Comparison of ENCODE assay signal across 1 cellular context in genomic region chr11:57729479-57729878, GRCh38.
TF ChIP-seq lines count a peak whose summit lies in the region.

No MANE protein-coding gene starts in this region.

TF ChIP-seq in H1, 55 proteins besides CTCF, POLR2A, EP300 and RAD21 (continued from another document):
- TF ChIP-seq SP2 (IDR thresholded peaks at IDR 0.05; ENCODE audit: low read length) (no peak), RXRA (IDR thresholded peaks at IDR 0.05; ENCODE audit: insufficient read depth, low read depth, low read length) (no peak), NANOG (IDR thresholded peaks at IDR 0.05; ENCODE audit: insufficient read depth, low read depth, low read length, poor library complexity, severe bottlenecking) (no peak), RNF2 (IDR thresholded peaks at IDR 0.05; ENCODE audit: borderline replicate concordance, low read depth, low read length, missing control alignments, poor library complexity, severe bottlenecking) (no peak), CHD2 (IDR thresholded peaks at IDR 0.05; ENCODE audit: low read length) (no peak), CTBP2 (IDR thresholded peaks at IDR 0.05; ENCODE audit: borderline replicate concordance, insufficient read depth, insufficient read length, low read length) (no peak), HDAC6 (IDR thresholded peaks at IDR 0.05; ENCODE audit: low read depth, low read length) (no peak), CBX5 (IDR thresholded peaks at IDR 0.05; ENCODE audit: low read depth, low read length) (no peak)
